ENCODE assay signal across 8 cellular contexts in genomic region chr6:30682181-30683117, GRCh38.
A peak's percentile ranks its signal among the peaks of the same experiment; 100 is the strongest.
DNase-seq lines count a peak whose midpoint lies in the region; ATAC-seq and TF ChIP-seq lines count a peak whose summit lies in the region.

No MANE protein-coding gene starts in this region.

- peak overlapping the region; percentile 89 for H3K4me3 ChIP-seq in AG04449 (ENCODE audit: low read depth, low read length)
- peak overlapping the region; percentile 48 for H3K4me3 ChIP-seq in iPS-15b (ENCODE audit: low read depth, low read length)
- peak overlapping the region; percentile 90 for H3K4me3 ChIP-seq in skeletal muscle cell (ENCODE audit: low read depth, low read length)

- H3K9ac ChIP-seq in iPS-15b (ENCODE audit: low read depth, low read length): peak overlapping the region; percentile 60

- DNase-seq in AG04449 (ENCODE audit: low read depth, low spot score) (peak; percentile 62), T-helper 22 cell (ENCODE audit: low read depth) (peak; percentile 87), anterior cingulate cortex (lab: John Stamatoyannopoulos, UW) (peak in 43 of 58 donors; percentile 7 to 68 (median 36)), skeletal muscle cell (ENCODE audit: low read depth) (peak; percentile 66), ecto neural progenitor cell (ENCODE audit: low spot score) (no peak)

- peak; percentile 51 for ATAC-seq in GM19324 (IDR thresholded peaks at IDR 0.05; ENCODE audit: low FRiP score, unreplicated experiment)
- ATAC-seq in HG03571 (IDR thresholded peaks at IDR 0.05; ENCODE audit: unreplicated experiment): peak; percentile 34

- POLR2A ChIA-PET in AG04449 (lab: Yijun Ruan, JAX): interaction anchor here (0.9 to 2.6 kb wide), 8 partner anchors 10 to 125 kb away, joined by 3 to 12 read pairs (median 5); partner anchors contain the start of genes DHX16, FLOT1 and MDC1

- peaks cover 4% of the 10 kb centered on the region for H3K36me3 ChIP-seq in iPS-15b (ENCODE audit: control insufficient read depth, insufficient read depth, low read length)

- no peaks in the 10 kb centered on the region for H3K9me3 ChIP-seq in iPS-15b (ENCODE audit: control insufficient read depth, insufficient read depth, low read length)

- TF ChIP-seq CTCF in AG04449 (IDR thresholded peaks at IDR 0.05; ENCODE audit: insufficient read depth, low read length, missing control alignments): no peak

- peaks cover 33% of the 10 kb centered on the region for H3K4me1 ChIP-seq in iPS-15b (ENCODE audit: control insufficient read depth, insufficient read depth, low read length)

- CTCF ChIA-PET in AG04449 (lab: Yijun Ruan, JAX): interaction anchor here (0.8 to 17.5 kb wide), 7 partner anchors 10 to 197 kb away, joined by 3 to 504 read pairs (median 5); partner anchors contain the start of genes DHX16, MDC1 and TUBB

- no peaks in the 10 kb centered on the region for H3K27me3 ChIP-seq in iPS-15b (ENCODE audit: control insufficient read depth, insufficient read depth, low read length)
